14 cellular contexts compared by ENCODE assay signal in genomic region chr18:8257851-8258434, GRCh38.
"Had no signal": no experiment of that assay in that cellular context is flagged by ENCODE, and none has a peak within 500 bp of the region (broad histone marks: within the 10 kb centered on the region; RNA-seq: fewer than 3 reads in every experiment).

No MANE protein-coding gene starts in this region.

- DNase-seq: activated B cell treated with CpG ODN at 0.5 μM for 24 hours; activated CD4-positive, alpha-beta T cell treated with anti-CD3 and anti-CD28 coated beads, Interleukin-2, amount 10 ng/mL, durations not matched to agents 24 days and 14 days; activated naive CD4-positive, alpha-beta T cell treated with anti-CD3 and anti-CD28 coated beads, Interleukin-2, amount 50 U/mL, for 16 hours; adrenal gland; central memory CD4-positive, alpha-beta T cell; left colon; mucosa of descending colon; naive thymus-derived CD8-positive, alpha-beta T cell; nucleus accumbens; transverse colon had no signal

- H3K27ac ChIP-seq: right atrium auricular region, transverse colon had no signal

- H3K4me1 Mint-ChIP-seq: activated B cell treated with CpG ODN at 0.5 μM for 24 hours; activated CD4-positive, alpha-beta T cell treated with anti-CD3 and anti-CD28 coated beads, Interleukin-2, amount 10 ng/mL, durations not matched to agents 24 days and 14 days; activated T-helper 17 cell treated with anti-CD3 and anti-CD28 coated beads, Interleukin-2, amount 50 U/mL, for 72 hours; naive thymus-derived CD8-positive, alpha-beta T cell had no signal

- H3K4me3 ChIP-seq: adrenal gland, lung, mucosa of descending colon, right atrium auricular region, smooth muscle cell, transverse colon had no signal

- H3K4me1 ChIP-seq: transverse colon had no signal

- H3K27ac Mint-ChIP-seq: activated B cell treated with CpG ODN at 0.5 μM for 24 hours; activated CD4-positive, alpha-beta T cell treated with anti-CD3 and anti-CD28 coated beads, Interleukin-2, amount 10 ng/mL, durations not matched to agents 24 days and 14 days; activated T-helper 17 cell treated with anti-CD3 and anti-CD28 coated beads, Interleukin-2, amount 50 U/mL, for 72 hours; naive thymus-derived CD8-positive, alpha-beta T cell had no signal

- H3K9me3 ChIP-seq: adrenal gland, mucosa of descending colon, right atrium auricular region, transverse colon had no signal

- H3K36me3 Mint-ChIP-seq: naive thymus-derived CD8-positive, alpha-beta T cell had no signal

- H3K27me3 ChIP-seq: adrenal gland, right atrium auricular region, transverse colon had no signal

- H3K9me3 Mint-ChIP-seq: activated B cell treated with CpG ODN at 0.5 μM for 24 hours; activated CD4-positive, alpha-beta T cell treated with anti-CD3 and anti-CD28 coated beads, Interleukin-2, amount 10 ng/mL, durations not matched to agents 24 days and 14 days; activated T-helper 17 cell treated with anti-CD3 and anti-CD28 coated beads, Interleukin-2, amount 50 U/mL, for 72 hours had no signal

- ATAC-seq: activated T-helper 17 cell treated with anti-CD3 and anti-CD28 coated beads, Interleukin-2, amount 50 U/mL, for 72 hours; left colon; mucosa of descending colon; naive thymus-derived CD8-positive, alpha-beta T cell had no signal

- H3K36me3 ChIP-seq: adrenal gland, right atrium auricular region, transverse colon had no signal

- H3K4me3 Mint-ChIP-seq: activated B cell treated with CpG ODN at 0.5 μM for 24 hours; activated CD4-positive, alpha-beta T cell treated with anti-CD3 and anti-CD28 coated beads, Interleukin-2, amount 10 ng/mL, durations not matched to agents 24 days and 14 days; activated T-helper 17 cell treated with anti-CD3 and anti-CD28 coated beads, Interleukin-2, amount 50 U/mL, for 72 hours; naive thymus-derived CD8-positive, alpha-beta T cell had no signal

- H3K27me3 Mint-ChIP-seq: activated B cell treated with CpG ODN at 0.5 μM for 24 hours; activated CD4-positive, alpha-beta T cell treated with anti-CD3 and anti-CD28 coated beads, Interleukin-2, amount 10 ng/mL, durations not matched to agents 24 days and 14 days; activated T-helper 17 cell treated with anti-CD3 and anti-CD28 coated beads, Interleukin-2, amount 50 U/mL, for 72 hours had no signal
